Comparison of ENCODE assay signal across 1 cellular context in the genomic region with DNA sequence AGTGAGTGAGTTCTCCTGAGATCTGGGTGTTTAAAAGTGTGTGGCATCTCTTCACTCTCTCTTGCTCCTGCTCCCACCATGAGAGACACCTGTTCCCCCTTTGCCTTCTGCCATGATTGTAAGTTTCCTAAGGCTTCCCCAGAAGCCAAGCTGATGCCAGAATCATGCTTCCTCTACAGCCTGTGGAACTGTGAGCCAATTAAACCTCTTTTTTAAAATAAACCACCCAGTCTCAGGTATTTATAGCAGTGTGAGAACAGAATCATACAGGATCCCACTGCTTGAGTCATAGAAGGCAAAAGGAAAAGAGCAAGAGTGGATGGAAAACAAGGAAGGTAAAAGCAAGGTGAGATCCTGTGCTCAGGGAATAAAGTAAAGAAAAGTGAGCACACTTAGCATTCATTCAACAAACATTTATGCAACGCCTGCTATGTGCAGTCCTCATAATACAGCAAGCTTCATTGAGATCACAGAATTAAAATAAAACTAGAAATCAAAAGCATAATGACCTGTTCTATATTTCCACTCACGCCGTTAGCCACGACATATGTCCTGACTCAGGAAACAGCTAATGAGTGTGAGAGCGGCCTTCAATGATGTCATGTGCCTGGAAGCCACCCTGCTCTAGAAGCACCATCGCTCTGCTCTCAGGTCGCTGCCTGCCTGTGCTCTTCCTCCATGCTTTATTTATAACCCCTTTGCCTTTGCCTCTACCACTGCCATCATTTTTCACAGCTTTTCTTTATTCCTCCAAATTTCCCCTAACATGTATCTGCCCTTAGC.
TF ChIP-seq lines count a peak whose summit lies in the region.

No MANE protein-coding gene starts in this region.

TF ChIP-seq in IMR-90, 13 proteins besides CTCF, POLR2A, EP300 and RAD21:
- TF ChIP-seq MAFK (IDR thresholded peaks at IDR 0.05; ENCODE audit: low read depth, low read length) (peak; percentile 11; the same call in 1 of the 2 replicates), FOS (IDR thresholded peaks at IDR 0.05; ENCODE audit: low read depth, low read length) (no peak)
TF ChIP-seq in IMR-90: peak in this region for 1.
